ENCODE assay signal across 12 cellular contexts in the genomic region with DNA sequence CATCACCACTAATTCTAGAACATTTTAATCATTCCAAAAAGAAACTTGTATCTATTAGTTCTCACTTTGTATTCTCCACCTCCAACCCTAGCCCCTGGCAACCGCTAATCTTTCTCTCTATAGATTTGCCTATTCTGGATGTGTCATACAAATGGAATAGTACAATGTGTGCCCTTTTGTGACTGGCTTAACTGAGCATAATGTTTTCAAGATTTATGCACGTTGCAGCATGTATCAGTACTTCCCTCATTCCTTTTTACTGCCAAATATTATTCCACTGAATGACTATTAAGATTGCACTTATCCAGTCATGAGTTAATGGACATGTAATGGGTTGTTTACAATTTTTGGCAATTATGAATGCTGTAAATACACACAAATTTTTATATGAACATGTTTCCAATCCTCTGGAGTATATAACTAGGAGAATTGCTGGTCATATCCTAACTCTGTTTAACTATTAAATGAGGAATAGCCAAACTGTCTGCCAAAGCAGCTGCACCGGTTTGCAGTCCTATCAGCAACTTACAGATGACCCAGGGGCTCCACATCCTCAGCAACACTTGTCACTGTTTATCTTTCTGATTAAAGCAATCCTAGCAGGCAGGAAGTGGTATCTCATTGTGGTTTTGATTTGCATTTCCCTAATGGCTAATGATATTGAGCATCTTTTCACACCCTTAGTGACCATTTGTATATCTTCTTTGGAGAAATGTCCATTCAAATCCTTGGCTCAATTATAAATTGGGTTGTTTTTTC. TPM values are rescaled to one million over a fixed set of nuclear protein-coding genes. Genes with fewer than 3 reads are reported as not detected.
DNase-seq lines count a peak whose midpoint lies in the region; ATAC-seq and TF ChIP-seq lines count a peak whose summit lies in the region.
"Had no signal": no experiment of that assay in that cellular context is flagged by ENCODE, and none has a peak within 500 bp of the region (broad histone marks: within the 10 kb centered on the region; RNA-seq: fewer than 3 reads in every experiment).

No MANE protein-coding gene starts in this region.

- no peak for ATAC-seq in CD4-positive, CD25-positive, alpha-beta regulatory T cell (ENCODE audit: low read depth in 2 of 2)
- ATAC-seq in GM19035 (IDR thresholded peaks at IDR 0.05; ENCODE audit: unreplicated experiment) (peak; percentile 86), HG03025 (IDR thresholded peaks at IDR 0.05; ENCODE audit: low FRiP score, unreplicated experiment) (peak; percentile 72), GM18505 (IDR thresholded peaks at IDR 0.05; ENCODE audit: unreplicated experiment) (no peak)

- peaks cover 0 to 4% (median 0%) of the 10 kb centered on the region in 7 donors for H3K9me3 Mint-ChIP-seq in CD4-positive, CD25-positive, alpha-beta regulatory T cell
- peaks cover 5% of the 10 kb centered on the region for H3K9me3 Mint-ChIP-seq in T-helper 2 cell treated with Interferon-gamma antibody and Interleukin-4, amounts not matched to agents 5 μg/mL and 100 μg/mL, for 36 hours

- no peaks in the 10 kb centered on the region for H3K27me3 ChIP-seq in CD4-positive, CD25-positive, alpha-beta regulatory T cell (ENCODE audit: control insufficient read depth, insufficient read depth, low read length)

- peaks cover 11 to 30% (median 20%) of the 10 kb centered on the region in 4 donors for H3K4me1 Mint-ChIP-seq in CD4-positive, CD25-positive, alpha-beta regulatory T cell
- H3K4me1 Mint-ChIP-seq in T-helper 2 cell treated with Interferon-gamma antibody and Interleukin-4, amounts not matched to agents 5 μg/mL and 100 μg/mL, for 36 hours (ENCODE audit: low read depth), result peaks cover 21% of the 10 kb centered on the region

- no peak for TF ChIP-seq POLR2A in GM18505 (IDR thresholded peaks at IDR 0.05; ENCODE audit: borderline replicate concordance, extremely low read depth, insufficient read depth, insufficient read length)

- DNase-seq in CD4-positive, CD25-positive, alpha-beta regulatory T cell, result peak in 1 of 3 donors; percentile 40
- DNase-seq in NCI-H748 (lab: John Stamatoyannopoulos, UW; ENCODE audit: unreplicated experiment) (peak; percentile 32), pons (ENCODE audit: low spot score) (no peak), UCSD-AML1 (lab: John Stamatoyannopoulos, UW; ENCODE audit: unreplicated experiment) (no peak)
- no peak for DNase-seq in T-helper 2 cell treated with Interferon-gamma antibody and Interleukin-4, amounts not matched to agents 5 μg/mL and 100 μg/mL, for 36 hours (ENCODE audit: low spot score)
- DNase-seq: activated CD4-positive, alpha-beta memory T cell treated with anti-CD3 and anti-CD28 coated beads for 36 hours; Calu3; right cardiac atrium; stimulated activated naive CD4-positive, alpha-beta T cell had no signal

- peak overlapping the region in 1 of 3 donors; percentile 34 for H3K27ac Mint-ChIP-seq in CD4-positive, CD25-positive, alpha-beta regulatory T cell
- no peak overlapping the region for H3K27ac Mint-ChIP-seq in T-helper 2 cell treated with Interferon-gamma antibody and Interleukin-4, amounts not matched to agents 5 μg/mL and 100 μg/mL, for 36 hours
- H3K27ac Mint-ChIP-seq: activated CD4-positive, alpha-beta memory T cell treated with anti-CD3 and anti-CD28 coated beads for 36 hours had no signal

- no peak overlapping the region for H3K27ac ChIP-seq in CD4-positive, CD25-positive, alpha-beta regulatory T cell (ENCODE audit: insufficient read depth, low read length, poor library complexity, severe bottlenecking)

- H3K4me3 ChIP-seq in CD4-positive, CD25-positive, alpha-beta regulatory T cell (ENCODE audit: low read depth, low read length), result peak overlapping the region; percentile 26

- H3K4me3 Mint-ChIP-seq in CD4-positive, CD25-positive, alpha-beta regulatory T cell, result no peak overlapping the region
- no peak overlapping the region for H3K4me3 Mint-ChIP-seq in T-helper 2 cell treated with Interferon-gamma antibody and Interleukin-4, amounts not matched to agents 5 μg/mL and 100 μg/mL, for 36 hours
- H3K4me3 Mint-ChIP-seq: activated CD4-positive, alpha-beta memory T cell treated with anti-CD3 and anti-CD28 coated beads for 36 hours had no signal

- H3K27me3 Mint-ChIP-seq in CD4-positive, CD25-positive, alpha-beta regulatory T cell, result no peaks in the 10 kb centered on the region
- no peaks in the 10 kb centered on the region for H3K27me3 Mint-ChIP-seq in T-helper 2 cell treated with Interferon-gamma antibody and Interleukin-4, amounts not matched to agents 5 μg/mL and 100 μg/mL, for 36 hours (ENCODE audit: low read depth)
- H3K27me3 Mint-ChIP-seq: activated CD4-positive, alpha-beta memory T cell treated with anti-CD3 and anti-CD28 coated beads for 36 hours had no signal

- peaks cover 3 to 4% of the 10 kb centered on the region in 2 experiments for H3K9me3 ChIP-seq in CD4-positive, CD25-positive, alpha-beta regulatory T cell (ENCODE audit: control insufficient read depth in 2 of 2, low read length in 2 of 2)

- H3K36me3 ChIP-seq in CD4-positive, CD25-positive, alpha-beta regulatory T cell (ENCODE audit: control insufficient read depth, insufficient read depth, low read length), result no peaks in the 10 kb centered on the region

- no peaks in the 10 kb centered on the region for H3K36me3 Mint-ChIP-seq in CD4-positive, CD25-positive, alpha-beta regulatory T cell
- peaks cover 10% of the 10 kb centered on the region for H3K36me3 Mint-ChIP-seq in T-helper 2 cell treated with Interferon-gamma antibody and Interleukin-4, amounts not matched to agents 5 μg/mL and 100 μg/mL, for 36 hours (ENCODE audit: low read depth)
- H3K36me3 Mint-ChIP-seq: activated CD4-positive, alpha-beta memory T cell treated with anti-CD3 and anti-CD28 coated beads for 36 hours had no signal

- H3K4me1 ChIP-seq in CD4-positive, CD25-positive, alpha-beta regulatory T cell (ENCODE audit: control insufficient read depth, insufficient read depth, low read length, poor library complexity, severe bottlenecking), result peaks cover 7% of the 10 kb centered on the region

RNA-seq across cellular contexts. Expression of a gene that starts 42.9 kb away (rescaled TPM):
- 39.3 TPM for total RNA-seq in CD4-positive, CD25-positive, alpha-beta regulatory T cell
- polyA plus RNA-seq in CD4-positive, CD25-positive, alpha-beta regulatory T cell, result 10 to 100 TPM; 25.0 to 26.8 (median 25.6) TPM

Comparison
In these comparisons a context has a peak if more than half of its experiments do, and no peak if none do; other contexts are left out.
1. ATAC-seq: peak in GM19035 (single experiment) and HG03025 (single experiment); none in CD4-positive, CD25-positive, alpha-beta regulatory T cell (0 of 2) and GM18505 (single experiment).